Comparison of ENCODE assay signal across 1 cellular context in genomic region chr20:45111285-45111684, GRCh38.
TF ChIP-seq lines count a peak whose summit lies in the region.

No MANE protein-coding gene starts in this region.

TF ChIP-seq in HEK293, 187 proteins besides CTCF, POLR2A, EP300 and RAD21 (continued from another document):
- TF ChIP-seq PRDM2 (tag by site-specific recombination; IDR thresholded peaks at IDR 0.05; ENCODE audit: borderline replicate concordance) (no peak), PRDM4 (tag by site-specific recombination; IDR thresholded peaks at IDR 0.05) (no peak), ZBTB17 (tag by site-specific recombination; IDR thresholded peaks at IDR 0.05) (no peak), ZNF449 (tag by site-specific recombination; IDR thresholded peaks at IDR 0.05) (peak; percentile 43; the same call in 1 of the 2 replicates), ZNF837 (tag by site-specific recombination; IDR thresholded peaks at IDR 0.05) (no peak)
